ENCODE assay signal across 10 cellular contexts in genomic region chr22:30513462-30513861, GRCh38. TPM values are rescaled to one million over a fixed set of nuclear protein-coding genes. Genes with fewer than 3 reads are reported as not detected.
"Had no signal": no experiment of that assay in that cellular context is flagged by ENCODE, and none has a peak within 500 bp of the region (broad histone marks: within the 10 kb centered on the region; RNA-seq: fewer than 3 reads in every experiment).

No MANE protein-coding gene starts in this region.

- H3K4me3 ChIP-seq: GM23338 had no signal

- H3K4me2 ChIP-seq: GM23338, KMS-11 had no signal

- ATAC-seq: GM23338 had no signal

- H3K9ac ChIP-seq: KMS-11 had no signal

- H3K27ac ChIP-seq: HL-60, KMS-11 had no signal

- DNase-seq: H9, HCEC 1CT, HFFc6, KBM-7 had no signal

- H2AFZ ChIP-seq: GM23338 had no signal

RNA-seq across cellular contexts. Expression of gene SEC14L4, which starts 8.0 kb away (rescaled TPM):
- polyA plus RNA-seq: IgD-negative memory B cell had no signal

RNA-seq across cellular contexts. Expression of gene SEC14L6, which starts 33.1 kb away (rescaled TPM):
- polyA plus RNA-seq: IgD-negative memory B cell had no signal

RNA-seq across cellular contexts. Expression of gene SEC14L3, which starts 41.6 kb away (rescaled TPM):
- polyA plus RNA-seq: GM23338, H1, HepG2, IgD-negative memory B cell had no signal
